ENCODE assay signal across 29 cellular contexts in the genomic region with DNA sequence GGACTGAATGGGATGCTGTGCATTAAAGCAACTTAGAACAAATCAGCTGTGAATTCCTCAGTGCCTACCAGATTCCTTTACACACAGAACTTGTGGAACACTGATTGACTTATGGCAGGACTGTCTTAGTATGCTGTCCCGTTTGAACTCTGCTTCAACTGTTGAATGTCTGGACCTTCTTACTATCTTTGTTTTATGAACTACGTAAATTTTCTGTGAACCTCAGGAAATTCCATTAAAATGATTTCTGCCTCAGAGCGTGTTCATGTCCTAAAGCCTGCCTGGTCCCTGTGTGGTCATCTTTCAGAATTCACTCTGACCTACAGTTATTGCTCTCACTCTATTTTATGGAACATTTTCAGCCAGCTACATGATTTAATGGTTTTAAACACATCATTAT. TPM values are rescaled to one million over a fixed set of nuclear protein-coding genes. Genes with fewer than 3 reads are reported as not detected.
A peak's percentile ranks its signal among the peaks of the same experiment; 100 is the strongest.
DNase-seq lines count a peak whose midpoint lies in the region; ATAC-seq and TF ChIP-seq lines count a peak whose summit lies in the region.
"Had no signal": no experiment of that assay in that cellular context is flagged by ENCODE, and none has a peak within 500 bp of the region (broad histone marks: within the 10 kb centered on the region; RNA-seq: fewer than 3 reads in every experiment).

No MANE protein-coding gene starts in this region.

- peaks cover 59% of the 10 kb centered on the region for H3K4me1 ChIP-seq in GM23248 (ENCODE audit: insufficient read depth)
- H3K4me1 ChIP-seq in sigmoid colon = no peaks in the 10 kb centered on the region
- H3K4me1 ChIP-seq: esophagus muscularis mucosa, stomach, uterus had no signal

- DNase-seq in AG08395 (ENCODE audit: low spot score) (peak; percentile 58), GM23248 (peak; percentile 76), brain microvascular endothelial cell (peak; percentile 90), left kidney (ENCODE audit: low read depth, low spot score) (peak; percentile 15), occipital lobe (lab: John Stamatoyannopoulos, UW) (no peak), sigmoid colon (no peak)
- DNase-seq: activated CD4-positive, alpha-beta T cell treated with anti-CD3 and anti-CD28 coated beads, Interleukin-2, amount 50 U/mL, for 4 hours; activated CD8-positive, alpha-beta memory T cell treated with anti-CD3 and anti-CD28 coated beads, Interleukin-2, amount 10 ng/mL, durations not matched to agents 7 days and 5 days; activated gamma-delta T cell treated with Interleukin-2 at 50 U/mL for 16 hours; activated naive CD8-positive, alpha-beta T cell treated with anti-CD3 and anti-CD28 coated beads, Interleukin-2, amount 10 ng/mL, durations not matched to agents 7 days and 5 days; activated T-cell treated with anti-CD3 and anti-CD28 coated beads, Interleukin-2, amount 50 U/mL, for 4 hours; CD8-positive, alpha-beta memory T cell; dorsolateral prefrontal cortex; hippocampal formation; NCI-H1092; NCI-H187 treated with DMSO at 0.1 percent for 48 hours; NCI-H2171; posterior cingulate gyrus; right cardiac atrium; stimulated activated CD4-positive, alpha-beta T cell treated with anti-CD3 and anti-CD28 coated beads, Interleukin-12 subunit alpha, Interleukin-12 subunit beta, amount 100 ng/mL, for 4 hours; stimulated activated CD4-positive, alpha-beta T cell treated with anti-CD3 and anti-CD28 coated beads, Interleukin-4, amount 100 ng/mL, for 1 hour; stomach; uterus had no signal

- peaks cover 58% of the 10 kb centered on the region for H3F3A ChIP-seq in GM23248 (ENCODE audit: insufficient read depth)

- in situ Hi-C loops in GM23248 (cut with MboI) = no loop called here
- in situ Hi-C loops in brain microvascular endothelial cell (cut with HindIII; ENCODE audit: low pct_ligation_motif_present, low sequenced_read_pairs) = no loop called here

- peak overlapping the region; percentile 36 for H3K4me2 ChIP-seq in GM23248 (ENCODE audit: unreplicated experiment)

- no peaks in the 10 kb centered on the region for H3K36me3 ChIP-seq in GM23248 (ENCODE audit: low read depth)
- no peaks in the 10 kb centered on the region for H3K36me3 ChIP-seq in brain microvascular endothelial cell (replicated peaks)
- H3K36me3 ChIP-seq in sigmoid colon = no peaks in the 10 kb centered on the region
- H3K36me3 ChIP-seq: esophagus muscularis mucosa, stomach, uterus had no signal

- peak overlapping the region; percentile 48 for H3K9ac ChIP-seq in GM23248

- TF ChIP-seq CTCF in brain microvascular endothelial cell (IDR thresholded peaks at IDR 0.05; ENCODE audit: low read depth, low read length, missing control alignments) (no peak), sigmoid colon (IDR thresholded peaks at IDR 0.05) (no peak)

- ATAC-seq in HG03457 (IDR thresholded peaks at IDR 0.05; ENCODE audit: unreplicated experiment) (no peak), GM21360 (IDR thresholded peaks at IDR 0.05; ENCODE audit: unreplicated experiment) (no peak)
- ATAC-seq: activated CD8-positive, alpha-beta memory T cell treated with anti-CD3 and anti-CD28 coated beads, Interleukin-2, amount 10 ng/mL, durations not matched to agents 7 days and 5 days; activated T-cell treated with anti-CD3 and anti-CD28 coated beads, Interleukin-2, amount 50 U/mL, for 4 hours; HCT116; left lobe of liver; right cardiac atrium had no signal

- no peaks in the 10 kb centered on the region for H4K20me1 ChIP-seq in GM23248 (ENCODE audit: insufficient read depth)

- H3K79me2 ChIP-seq in GM23248 (ENCODE audit: insufficient read depth) = no peaks in the 10 kb centered on the region

- no peak overlapping the region for H2AFZ ChIP-seq in GM23248

- H3K9me2 ChIP-seq in GM23248 (ENCODE audit: insufficient read depth) = no peaks in the 10 kb centered on the region

- H3K9me3 ChIP-seq in GM23248 (ENCODE audit: low read depth) (no peaks in the 10 kb centered on the region), sigmoid colon (no peaks in the 10 kb centered on the region)
- H3K9me3 ChIP-seq: esophagus muscularis mucosa, stomach, uterus had no signal

- intact Hi-C loops in sigmoid colon (cut with DNase I) = no loop called here

- TF ChIP-seq POLR2A in sigmoid colon (IDR thresholded peaks at IDR 0.05) = no peak

- WGBS in GM23248 (ENCODE audit: low coverage in 1 of 2, low lambda C conversion rate in 2 of 2, missing lambda C conversion rate in 2 of 2), 2 experiments = 6 to 9% methylated on average over 3 of the region's 3 CpGs
- WGBS in sigmoid colon, 2 donors = 58% methylated on average over 3 of the region's 3 CpGs

- TF ChIP-seq EP300 in sigmoid colon (IDR thresholded peaks at IDR 0.05) = no peak

- H3K27me3 ChIP-seq in GM23248 (replicated peaks; ENCODE audit: insufficient read depth) (no peaks in the 10 kb centered on the region), brain microvascular endothelial cell (replicated peaks) (no peaks in the 10 kb centered on the region), sigmoid colon (no peaks in the 10 kb centered on the region)
- H3K27me3 ChIP-seq: dorsolateral prefrontal cortex, esophagus muscularis mucosa, stomach, uterus had no signal

- H3K4me3 ChIP-seq in GM23248 (no peak overlapping the region), brain microvascular endothelial cell (ENCODE audit: low read depth, low read length) (no peak overlapping the region), sigmoid colon (no peak overlapping the region)
- H3K4me3 ChIP-seq: dorsolateral prefrontal cortex, esophagus muscularis mucosa, stomach, uterus had no signal

- H3K27ac ChIP-seq in GM23248 (peak overlapping the region; percentile 89), brain microvascular endothelial cell (peak overlapping the region; percentile 88), sigmoid colon (no peak overlapping the region)
- H3K27ac ChIP-seq: dorsolateral prefrontal cortex, esophagus muscularis mucosa, stomach, uterus had no signal

RNA-seq across cellular contexts. Expression of a gene that starts 29.4 kb away (rescaled TPM):
- total RNA-seq in GM23248 (2014; rRNA removed; shearing (Covaris generic)) = 1,478 and 1,559 TPM in 2 replicates
- polyA plus RNA-seq in GM23248 (2016; fragmentation: Nextera tagmentation; extraction: Ambion mirVana) (346 and 374 TPM in 2 replicates), sigmoid colon (10 to 100 TPM in 1 of 3 donors, 1 to 10 TPM in 2; 1.2 to 15.0 (median 6.6) TPM)
- total RNA-seq in occipital lobe (27.9 TPM), sigmoid colon (100 to 1,000 TPM in 1 of 4 donors, 10 to 100 TPM in 3; 57.0 to 173 (median 74.7) TPM)
- polyA plus RNA-seq: IgD-negative memory B cell had no signal

Comparison
In these comparisons a context has a peak if more than half of its experiments do, and no peak if none do; other contexts are left out.
1. DNase-seq: peak in AG08395 (single experiment), GM23248 (single experiment), brain microvascular endothelial cell (single experiment) and left kidney (single experiment); none in occipital lobe (single experiment) and sigmoid colon (single experiment).
2. H3K27ac ChIP-seq: peak in GM23248 (single experiment) and brain microvascular endothelial cell (single experiment); none in sigmoid colon (0 of 4).